In genomic region chr5:146499680-146500079, GRCh38 we compare ENCODE assay signal across 12 cellular contexts. TPM values are rescaled to one million over a fixed set of nuclear protein-coding genes. Genes with fewer than 3 reads are reported as not detected.
"Had no signal": no experiment of that assay in that cellular context is flagged by ENCODE, and none has a peak within 500 bp of the region (broad histone marks: within the 10 kb centered on the region; RNA-seq: fewer than 3 reads in every experiment).

No MANE protein-coding gene starts in this region.

- H3K4me3 ChIP-seq: GM23338, HAP-1 had no signal

- H2AFZ ChIP-seq: GM23338 had no signal

- H3K4me1 ChIP-seq: HAP-1 had no signal

- H3K4me1 Mint-ChIP-seq: GM23338 had no signal

- DNase-seq: H7, HFFc6, Kasumi-1, KG1 had no signal

- H3K4me3 Mint-ChIP-seq: GM23338, HFFc6, IgD-negative memory B cell had no signal

- H3K27ac Mint-ChIP-seq: GM23338, HFFc6, IgD-negative memory B cell had no signal

- H3K27ac ChIP-seq: HL-60 had no signal

- H3K4me2 ChIP-seq: GM23338 had no signal

- FAIRE-seq: H1, HepG2 had no signal

- H3K9me3 ChIP-seq: HAP-1 had no signal

- ATAC-seq: GM23338, HCT116, HepG2 had no signal

- H3K27me3 Mint-ChIP-seq: IgD-negative memory B cell had no signal

- H3K9me3 Mint-ChIP-seq: GM23338, HFFc6, IgD-negative memory B cell had no signal

RNA-seq across cellular contexts. Expression of gene GPR151, which starts 16.3 kb away (rescaled TPM):
- total RNA-seq: GM23338, H1, H7, HepG2, HFFc6, HT1080 had no signal
- polyA plus RNA-seq: GM23338, HepG2, IgD-negative memory B cell had no signal
